Comparison of ENCODE assay signal across 8 cellular contexts in genomic region chr15:64883997-64884511, GRCh38. TPM values are rescaled to one million over a fixed set of nuclear protein-coding genes. Genes with fewer than 3 reads are reported as not detected.
DNase-seq lines count a peak whose midpoint lies in the region; ATAC-seq and TF ChIP-seq lines count a peak whose summit lies in the region.

No MANE protein-coding gene starts in this region.

- peak; percentile 58 for ATAC-seq in HG03064 (IDR thresholded peaks at IDR 0.05; ENCODE audit: low read depth, unreplicated experiment)
- peak; percentile 35 for ATAC-seq in activated naive CD8-positive, alpha-beta T cell treated with anti-CD3 and anti-CD28 coated beads, Interleukin-2, amount 10 ng/mL, durations not matched to agents 7 days and 5 days (ENCODE audit: low read depth)

- H3K79me2 ChIP-seq in SK-N-SH (ENCODE audit: insufficient read depth): no peaks in the 10 kb centered on the region

- H3K27me3 ChIP-seq in SK-N-SH (ENCODE audit: insufficient read depth) (no peaks in the 10 kb centered on the region), right atrium auricular region (no peaks in the 10 kb centered on the region)

- no peaks in the 10 kb centered on the region for H3K9me3 Mint-ChIP-seq in activated naive CD8-positive, alpha-beta T cell treated with anti-CD3 and anti-CD28 coated beads, Interleukin-2, amount 10 ng/mL, durations not matched to agents 7 days and 5 days

- CTCF ChIA-PET in SK-N-SH (lab: Yijun Ruan, JAX): no interaction called here

- no peaks in the 10 kb centered on the region for H3K9me2 ChIP-seq in SK-N-SH

- H3K4me1 ChIP-seq in SK-N-SH (ENCODE audit: control insufficient read depth in 1 of 2, insufficient read depth in 2 of 2, low read depth in 1 of 2, low read length in 1 of 2) (peaks cover 9 to 23% of the 10 kb centered on the region in 2 experiments; a peak in 3 of 4 replicates), right atrium auricular region (peaks cover 0 to 26% of the 10 kb centered on the region in 2 donors)

- DNase-seq in NCI-H2081 (lab: John Stamatoyannopoulos, UW) (peak; percentile 30 to 64), NCI-H2081 treated with DMSO at 0.1 percent for 48 hours (lab: John Stamatoyannopoulos, UW) (no peak), SK-N-SH (peak; percentile 58), right atrium auricular region (ENCODE audit: low spot score) (peak; percentile 86), NCI-H774 (lab: John Stamatoyannopoulos, UW) (no peak)
- DNase-seq in activated naive CD8-positive, alpha-beta T cell treated with anti-CD3 and anti-CD28 coated beads, Interleukin-2, amount 10 ng/mL, durations not matched to agents 7 days and 5 days: no peak
- DNase-seq in stimulated activated CD4-positive, alpha-beta T cell treated with anti-CD3 and anti-CD28 coated beads, Interleukin-15, amount 100 ng/mL, for 1 hour (ENCODE audit: low read depth in 1 of 2, low spot score in 1 of 2): peak; percentile 40 to 70

- H3K27ac ChIP-seq in SK-N-SH (ENCODE audit: low read depth in 2 of 2, low read length in 1 of 2) (peak overlapping the region in 1 of 2 experiments; percentile 53; a peak in 2 of 4 replicates), right atrium auricular region (peak overlapping the region; percentile 60 to 61)

- peak overlapping the region; percentile 20; the same call in 1 of the 2 replicates for H2AFZ ChIP-seq in SK-N-SH (ENCODE audit: low read depth)

- no peaks in the 10 kb centered on the region for H3K36me3 Mint-ChIP-seq in activated naive CD8-positive, alpha-beta T cell treated with anti-CD3 and anti-CD28 coated beads, Interleukin-2, amount 10 ng/mL, durations not matched to agents 7 days and 5 days

- H3K4me3 ChIP-seq in SK-N-SH (ENCODE audit: low read depth in 2 of 2, low read length in 1 of 2): no peak overlapping the region
- H3K4me3 ChIP-seq in right atrium auricular region: no peak overlapping the region

- TF ChIP-seq EP300 in SK-N-SH (IDR thresholded peaks at IDR 0.05; ENCODE audit: borderline replicate concordance in 1 of 2, low read depth in 1 of 2, low read length in 1 of 2): peak in 1 of 2 experiments; percentile 21; a peak in 1 of 4 replicates

- H3K4me1 Mint-ChIP-seq in activated naive CD8-positive, alpha-beta T cell treated with anti-CD3 and anti-CD28 coated beads, Interleukin-2, amount 10 ng/mL, durations not matched to agents 7 days and 5 days: peaks cover 28% of the 10 kb centered on the region

- H3K9me3 ChIP-seq in SK-N-SH: no peaks in the 10 kb centered on the region
- no peaks in the 10 kb centered on the region for H3K9me3 ChIP-seq in right atrium auricular region

- POLR2A ChIA-PET in SK-N-SH (lab: Yijun Ruan, JAX): no interaction called here
- POLR2A ChIA-PET in activated naive CD8-positive, alpha-beta T cell treated with anti-CD3 and anti-CD28 coated beads, Interleukin-2, amount 10 ng/mL, durations not matched to agents 7 days and 5 days (lab: Charles Lee): interaction anchor here (0.6 to 4.5 kb wide), 4 partner anchors 10 to 266 kb away, joined by 3 to 57 read pairs (median 4); no protein-coding TSS in a partner anchor

- no peak overlapping the region; the same call in 1 of the 2 replicates for H3K9ac ChIP-seq in SK-N-SH

- TF ChIP-seq CTCF in SK-N-SH (IDR thresholded peaks at IDR 0.05) (no peak), right atrium auricular region (IDR thresholded peaks at IDR 0.05) (no peak)

- peaks cover 7% of the 10 kb centered on the region for H3F3A ChIP-seq in SK-N-SH (replicated peaks; ENCODE audit: insufficient read depth)

- no peak for TF ChIP-seq RAD21 in SK-N-SH (IDR thresholded peaks at IDR 0.05; ENCODE audit: low read length)

- H3K36me3 ChIP-seq in SK-N-SH (replicated peaks in 1 of 2; ENCODE audit: control insufficient read depth in 1 of 2, insufficient read depth in 2 of 2, low read length in 1 of 2) (no peaks in the 10 kb centered on the region), right atrium auricular region (no peaks in the 10 kb centered on the region)

- H3K4me2 ChIP-seq in SK-N-SH: 0 out of 2 replicates have a peak overlapping the region, but pooled peaks have one; percentile 29

- H3K27ac Mint-ChIP-seq in activated naive CD8-positive, alpha-beta T cell treated with anti-CD3 and anti-CD28 coated beads, Interleukin-2, amount 10 ng/mL, durations not matched to agents 7 days and 5 days: peak overlapping the region; percentile 7

- no peaks in the 10 kb centered on the region for H3K27me3 Mint-ChIP-seq in activated naive CD8-positive, alpha-beta T cell treated with anti-CD3 and anti-CD28 coated beads, Interleukin-2, amount 10 ng/mL, durations not matched to agents 7 days and 5 days

- no peaks in the 10 kb centered on the region for H4K20me1 ChIP-seq in SK-N-SH (ENCODE audit: insufficient read depth)

- H3K4me3 Mint-ChIP-seq in activated naive CD8-positive, alpha-beta T cell treated with anti-CD3 and anti-CD28 coated beads, Interleukin-2, amount 10 ng/mL, durations not matched to agents 7 days and 5 days: peak overlapping the region; percentile 10

- 27% methylated on average over 10 of the region's 10 CpGs for WGBS in SK-N-SH (ENCODE audit: low lambda C conversion rate)

TF ChIP-seq in SK-N-SH, 30 proteins besides CTCF, POLR2A, EP300 and RAD21 (continues in another document):
- TF ChIP-seq MAX (IDR thresholded peaks at IDR 0.05; ENCODE audit: low read depth) (peak; percentile 74; the same call in 1 of the 2 replicates), USF1 (IDR thresholded peaks at IDR 0.05; ENCODE audit: borderline replicate concordance, low read depth) (0 out of 2 replicates have a peak, but pooled peaks have one; percentile 13), TCF12 (IDR thresholded peaks at IDR 0.05) (peak; percentile 40; the same call in 1 of the 2 replicates), PBX3 (IDR thresholded peaks at IDR 0.05) (peak; percentile 74), RXRA (IDR thresholded peaks at IDR 0.05; ENCODE audit: borderline replicate concordance, low read depth) (peak; percentile 67; the same call in 1 of the 2 replicates), JUND (IDR thresholded peaks at IDR 0.05) (peak; percentile 19; the same call in 1 of the 2 replicates), SMC3 (IDR thresholded peaks at IDR 0.05; ENCODE audit: low read depth, low read length) (no peak), TAF1 (IDR thresholded peaks at IDR 0.05; ENCODE audit: borderline replicate concordance, low read depth, low read length) (no peak), NFIC (IDR thresholded peaks at IDR 0.05; ENCODE audit: borderline replicate concordance) (peak; percentile 84), GATA2 (CRISPR knock-in tag; IDR thresholded peaks at IDR 0.05) (no peak), FOXJ3 (CRISPR knock-in tag; IDR thresholded peaks at IDR 0.05) (no peak), FOSL2 (IDR thresholded peaks at IDR 0.05; ENCODE audit: borderline replicate concordance, low read depth) (peak; percentile 47; the same call in 1 of the 2 replicates), RFX5 (IDR thresholded peaks at IDR 0.05; ENCODE audit: low read length) (no peak), GABPA (IDR thresholded peaks at IDR 0.05; ENCODE audit: low read depth) (no peak)

RNA-seq across cellular contexts. Expression of gene ANKDD1A, which starts 27.6 kb away (rescaled TPM):
- polyA plus RNA-seq in SK-N-SH (2012; rRNA removed): 7.2 and 8.6 TPM in 2 replicates
- 3.2 and 4.5 TPM in 2 replicates for polyA plus RNA-seq in SK-N-SH (2012; cell fraction: cytosol; rRNA removed)
- polyA plus RNA-seq in SK-N-SH (2012; cell fraction: nucleus; rRNA removed): 23.7 and 25.9 TPM in 2 replicates
- 10 to 100 TPM; 10.9 to 12.6 TPM for total RNA-seq in activated naive CD8-positive, alpha-beta T cell treated with anti-CD3 and anti-CD28 coated beads, Interleukin-2, amount 10 ng/mL, durations not matched to agents 7 days and 5 days
- total RNA-seq in right atrium auricular region: 1 to 10 TPM in 1 of 2 donors, under 1 TPM in 1; 0.96 to 2.2 TPM

RNA-seq across cellular contexts. Expression of gene PLEKHO2, which starts 42.3 kb away (rescaled TPM):
- polyA plus RNA-seq in SK-N-SH (2012; rRNA removed): 6.8 and 7.8 TPM in 2 replicates
- 3.5 and 4.5 TPM in 2 replicates for polyA plus RNA-seq in SK-N-SH (2012; cell fraction: cytosol; rRNA removed)
- 24.8 and 26.8 TPM in 2 replicates for polyA plus RNA-seq in SK-N-SH (2012; cell fraction: nucleus; rRNA removed)
- 10 to 100 TPM; 25.4 to 25.7 TPM for total RNA-seq in activated naive CD8-positive, alpha-beta T cell treated with anti-CD3 and anti-CD28 coated beads, Interleukin-2, amount 10 ng/mL, durations not matched to agents 7 days and 5 days
- 10 to 100 TPM in 1 of 2 donors, 1 to 10 TPM in 1; 6.3 to 19.4 TPM for total RNA-seq in right atrium auricular region

RNA-seq across cellular contexts. Expression of gene PIF1, which starts 58.6 kb away (rescaled TPM):
- 12.1 and 12.4 TPM in 2 replicates for polyA plus RNA-seq in SK-N-SH (2012; rRNA removed)
- 2.8 and 4.4 TPM in 2 replicates for polyA plus RNA-seq in SK-N-SH (2012; cell fraction: cytosol; rRNA removed)
- 54.8 and 80.5 TPM in 2 replicates for polyA plus RNA-seq in SK-N-SH (2012; cell fraction: nucleus; rRNA removed)
- 10 to 100 TPM; 45.8 to 49.7 TPM for total RNA-seq in activated naive CD8-positive, alpha-beta T cell treated with anti-CD3 and anti-CD28 coated beads, Interleukin-2, amount 10 ng/mL, durations not matched to agents 7 days and 5 days
- under 1 TPM; 0.28 to 0.56 TPM for total RNA-seq in right atrium auricular region

Comparison
In these comparisons a context has a peak if more than half of its experiments do, and no peak if none do; other contexts are left out.
1. DNase-seq: peak in NCI-H2081 (2 of 2), SK-N-SH (single experiment), right atrium auricular region (single experiment) and stimulated activated CD4-positive, alpha-beta T cell treated with anti-CD3 and anti-CD28 coated beads, Interleukin-15, amount 100 ng/mL, for 1 hour (2 of 2); none in NCI-H2081 treated with DMSO at 0.1 percent for 48 hours (single experiment), activated naive CD8-positive, alpha-beta T cell treated with anti-CD3 and anti-CD28 coated beads, Interleukin-2, amount 10 ng/mL, durations not matched to agents 7 days and 5 days (single experiment) and NCI-H774 (single experiment).
2. RNA of gene PIF1, which starts 58.6 kb away (total RNA-seq): 45.8 to 49.7 TPM in activated naive CD8-positive, alpha-beta T cell treated with anti-CD3 and anti-CD28 coated beads, Interleukin-2, amount 10 ng/mL, durations not matched to agents 7 days and 5 days; 0.28 to 0.56 TPM in right atrium auricular region; every median in the first group is over 10 times any median in the second.